In the genomic region with DNA sequence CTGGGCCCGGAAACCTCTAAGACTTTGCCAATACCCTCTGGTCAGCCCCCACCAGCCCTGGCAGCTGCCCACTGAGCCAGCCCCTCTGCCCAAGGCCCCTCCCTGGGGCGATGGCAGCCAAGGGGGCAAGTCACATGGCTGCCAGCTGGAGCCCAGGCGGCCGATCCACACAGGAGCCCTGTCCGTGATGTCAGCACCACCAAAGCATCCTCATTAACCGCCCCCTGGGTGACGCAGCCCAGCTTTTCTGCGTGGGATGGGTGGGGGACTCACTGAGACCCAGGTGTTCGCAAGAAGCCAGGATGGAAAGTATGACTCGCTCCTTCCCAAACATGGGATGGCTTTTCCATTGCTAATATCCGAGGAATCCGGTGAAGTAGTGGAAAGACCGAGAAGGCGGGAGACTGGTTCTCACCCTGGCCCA, we compare ENCODE assay signal across 1 cellular context.
TF ChIP-seq lines count a peak whose summit lies in the region.

No MANE protein-coding gene starts in this region.

TF ChIP-seq in WTC11, 78 proteins besides CTCF, POLR2A, EP300 and RAD21 (continued from another document):
- TF ChIP-seq, protein P1, sequence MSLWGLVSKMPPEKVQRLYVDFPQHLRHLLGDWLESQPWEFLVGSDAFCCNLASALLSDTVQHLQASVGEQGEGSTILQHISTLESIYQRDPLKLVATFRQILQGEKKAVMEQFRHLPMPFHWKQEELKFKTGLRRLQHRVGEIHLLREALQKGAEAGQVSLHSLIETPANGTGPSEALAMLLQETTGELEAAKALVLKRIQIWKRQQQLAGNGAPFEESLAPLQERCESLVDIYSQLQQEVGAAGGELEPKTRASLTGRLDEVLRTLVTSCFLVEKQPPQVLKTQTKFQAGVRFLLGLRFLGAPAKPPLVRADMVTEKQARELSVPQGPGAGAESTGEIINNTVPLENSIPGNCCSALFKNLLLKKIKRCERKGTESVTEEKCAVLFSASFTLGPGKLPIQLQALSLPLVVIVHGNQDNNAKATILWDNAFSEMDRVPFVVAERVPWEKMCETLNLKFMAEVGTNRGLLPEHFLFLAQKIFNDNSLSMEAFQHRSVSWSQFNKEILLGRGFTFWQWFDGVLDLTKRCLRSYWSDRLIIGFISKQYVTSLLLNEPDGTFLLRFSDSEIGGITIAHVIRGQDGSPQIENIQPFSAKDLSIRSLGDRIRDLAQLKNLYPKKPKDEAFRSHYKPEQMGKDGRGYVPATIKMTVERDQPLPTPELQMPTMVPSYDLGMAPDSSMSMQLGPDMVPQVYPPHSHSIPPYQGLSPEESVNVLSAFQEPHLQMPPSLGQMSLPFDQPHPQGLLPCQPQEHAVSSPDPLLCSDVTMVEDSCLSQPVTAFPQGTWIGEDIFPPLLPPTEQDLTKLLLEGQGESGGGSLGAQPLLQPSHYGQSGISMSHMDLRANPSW (CRISPR knock-in tag; conservative IDR thresholded peaks at IDR 0.05; ENCODE audit: low read depth): no peak
- TF ChIP-seq TCF7 (CRISPR knock-in tag; IDR thresholded peaks at IDR 0.05; ENCODE audit: low read depth) (no peak), TP53 (CRISPR knock-in tag; IDR thresholded peaks at IDR 0.05) (no peak), MXD4 (CRISPR knock-in tag; IDR thresholded peaks at IDR 0.05; ENCODE audit: borderline replicate concordance) (no peak)
- TF ChIP-seq, protein P2, sequence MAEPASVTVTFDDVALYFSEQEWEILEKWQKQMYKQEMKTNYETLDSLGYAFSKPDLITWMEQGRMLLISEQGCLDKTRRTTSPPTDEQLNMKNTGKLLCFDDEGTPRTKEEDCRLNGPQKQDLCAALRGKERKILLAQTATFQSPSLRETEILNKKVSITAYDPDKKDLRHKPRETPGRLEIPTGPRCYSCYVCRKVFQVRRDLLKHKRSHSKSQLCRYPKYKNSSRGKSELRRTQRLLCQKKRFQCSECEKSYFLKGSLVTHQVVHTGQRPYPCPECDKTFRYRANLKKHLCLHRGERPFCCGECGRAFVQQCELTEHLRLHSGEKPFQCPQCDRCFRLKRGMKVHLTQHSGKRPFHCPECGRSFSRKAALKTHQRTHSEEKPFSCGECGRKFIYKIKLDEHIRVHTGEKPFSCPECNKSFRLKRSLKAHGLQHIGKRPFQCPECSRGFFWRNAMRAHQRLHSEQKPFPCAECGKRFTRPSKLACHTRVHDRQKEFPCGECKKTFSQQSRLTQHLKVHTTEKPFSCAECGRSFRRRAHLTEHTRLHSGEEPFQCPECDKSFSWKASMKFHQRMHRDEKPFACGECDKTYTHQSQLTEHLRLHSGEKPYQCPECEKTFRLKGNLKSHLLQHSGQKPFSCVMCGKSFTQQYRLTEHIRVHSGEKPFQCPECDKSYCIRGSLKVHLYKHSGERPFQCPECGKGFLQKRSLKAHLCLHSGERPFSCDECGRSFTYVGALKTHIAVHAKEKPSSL (CRISPR knock-in tag; conservative IDR thresholded peaks at IDR 0.05): no peak
